In the genomic region with DNA sequence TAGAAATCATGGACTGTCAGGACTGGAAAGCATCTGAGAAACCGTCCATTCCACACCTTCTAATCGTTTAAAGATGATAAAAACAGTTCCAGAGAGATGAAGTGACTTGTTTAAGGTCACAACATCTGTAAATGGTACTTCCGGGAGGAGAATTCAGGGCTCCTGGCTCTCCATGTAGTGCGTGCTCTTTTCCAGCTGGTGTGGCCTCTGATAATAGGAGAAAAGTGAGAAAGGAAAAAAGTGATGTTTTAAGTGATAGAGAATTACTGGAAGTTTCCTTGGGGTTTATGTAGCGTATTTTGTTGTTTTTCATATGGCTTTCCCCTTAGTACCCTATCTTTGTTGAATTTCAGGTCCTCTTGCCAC, we compare ENCODE assay signal across 8 cellular contexts. TPM values are rescaled to one million over a fixed set of nuclear protein-coding genes. Genes with fewer than 3 reads are reported as not detected.
A peak's percentile ranks its signal among the peaks of the same experiment; 100 is the strongest.
DNase-seq lines count a peak whose midpoint lies in the region; ATAC-seq and TF ChIP-seq lines count a peak whose summit lies in the region.

No MANE protein-coding gene starts in this region.

- no peak for TF ChIP-seq EP300 in ovary (IDR thresholded peaks at IDR 0.05)

- 2 to 6% (median 3%) methylated on average over 5 of the region's 5 CpGs for WGBS in ovary, 3 donors

- no peak for TF ChIP-seq CTCF in OCI-LY3 (IDR thresholded peaks at IDR 0.05; ENCODE audit: low read depth, low read length)
- no peak for TF ChIP-seq CTCF in epithelial cell of esophagus (IDR thresholded peaks at IDR 0.05; ENCODE audit: insufficient read depth, low read depth, low read length, missing control alignments)
- no peak for TF ChIP-seq CTCF in ovary (IDR thresholded peaks at IDR 0.05)

- peak overlapping the region; percentile 93 for H3K4me3 ChIP-seq in OCI-LY3 (ENCODE audit: low read length)
- H3K4me3 ChIP-seq in epithelial cell of esophagus (ENCODE audit: low read length): peak overlapping the region; percentile 94
- H3K4me3 ChIP-seq in ovary: peak overlapping the region; percentile 96

- intact Hi-C loops in ovary (cut with DNase I): no loop called here

- H3K27ac ChIP-seq in OCI-LY3 (ENCODE audit: low read length): 0 out of 2 replicates have a peak overlapping the region, but pooled peaks have one; percentile 5
- peak overlapping the region; percentile 88 to 94 for H3K27ac ChIP-seq in ovary

- peaks cover 3% of the 10 kb centered on the region; the same call in 1 of the 2 replicates for H4K20me1 ChIP-seq in OCI-LY3 (ENCODE audit: insufficient read depth, low read length)

- H2AFZ ChIP-seq in OCI-LY3 (ENCODE audit: low read depth, low read length): no peak overlapping the region

- DNase-seq in DMS53 treated with DMSO at 0.1 percent for 48 hours (lab: John Stamatoyannopoulos, UW; ENCODE audit: unreplicated experiment) (peak; percentile 21), epithelial cell of esophagus (ENCODE audit: low read depth) (no peak), ovary (no peak), NCI-H2171 treated with DMSO at 0.1 percent for 48 hours (lab: John Stamatoyannopoulos, UW) (no peak), HuH-7.5 (ENCODE audit: low spot score) (no peak), GOT3 (lab: John Stamatoyannopoulos, UW) (no peak)

- H3K9me3 ChIP-seq in OCI-LY3 (ENCODE audit: insufficient read depth, low read length) (no peaks in the 10 kb centered on the region), ovary (no peaks in the 10 kb centered on the region)

- H3K27me3 ChIP-seq in OCI-LY3 (ENCODE audit: low read depth, low read length): no peaks in the 10 kb centered on the region
- H3K27me3 ChIP-seq in ovary: no peaks in the 10 kb centered on the region

- H3K4me1 ChIP-seq in OCI-LY3 (ENCODE audit: low read length) (peaks cover 18% of the 10 kb centered on the region), ovary (ENCODE audit: insufficient read depth) (no peaks in the 10 kb centered on the region)

- ATAC-seq in GM21717 (IDR thresholded peaks at IDR 0.05; ENCODE audit: unreplicated experiment): peak; percentile 11

- TF ChIP-seq POLR2A in ovary (IDR thresholded peaks at IDR 0.05): no peak

- peak overlapping the region; percentile 85 for H3K9ac ChIP-seq in OCI-LY3 (ENCODE audit: low read length)

- H3K4me2 ChIP-seq in OCI-LY3 (ENCODE audit: low read length): peak overlapping the region; percentile 69

- H3K79me2 ChIP-seq in OCI-LY3 (ENCODE audit: low read length): peaks cover 55% of the 10 kb centered on the region

- H3K36me3 ChIP-seq in OCI-LY3 (replicated peaks; ENCODE audit: low read depth, low read length): peaks cover 34% of the 10 kb centered on the region
- no peaks in the 10 kb centered on the region for H3K36me3 ChIP-seq in ovary

RNA-seq across cellular contexts. Expression of a gene that starts 0.7 kb away (rescaled TPM):
- total RNA-seq in ovary: 10 to 100 TPM; 12.9 to 32.5 (median 20.3) TPM
- 10 to 100 TPM; 12.6 to 27.2 TPM for polyA plus RNA-seq in ovary

RNA-seq across cellular contexts. Expression of a gene that starts 8.5 kb away (rescaled TPM):
- 10 to 100 TPM; 13.4 to 19.1 (median 17.3) TPM for total RNA-seq in ovary
- 10 to 100 TPM in 1 of 2 donors, 1 to 10 TPM in 1; 7.2 to 10.4 TPM for polyA plus RNA-seq in ovary
